In genomic region chr10:105195831-105196230, GRCh38 we compare ENCODE assay signal across 30 cellular contexts.
"Had no signal": no experiment of that assay in that cellular context is flagged by ENCODE, and none has a peak within 500 bp of the region (broad histone marks: within the 10 kb centered on the region; RNA-seq: fewer than 3 reads in every experiment).

No MANE protein-coding gene starts in this region.

- ATAC-seq: activated naive CD4-positive, alpha-beta T cell treated with anti-CD3 and anti-CD28 coated beads, Interleukin-2, amount 50 U/mL, for 72 hours; activated T-helper 17 cell treated with anti-CD3 and anti-CD28 coated beads, Interleukin-2, amount 50 U/mL, for 72 hours; effector memory CD8-positive, alpha-beta T cell; gastroesophageal sphincter; left colon; pancreas; psoas muscle; right cardiac atrium; upper lobe of right lung; WTC11 had no signal

- H3K27ac Mint-ChIP-seq: activated naive CD4-positive, alpha-beta T cell treated with anti-CD3 and anti-CD28 coated beads, Interleukin-2, amount 50 U/mL, for 72 hours; activated T-cell treated with anti-CD3 and anti-CD28 coated beads, Interleukin-2, amount 50 U/mL, for 24 hours; activated T-helper 17 cell treated with anti-CD3 and anti-CD28 coated beads, Interleukin-2, amount 50 U/mL, for 72 hours; effector memory CD8-positive, alpha-beta T cell; nephron; stimulated activated naive CD8-positive, alpha-beta T cell treated with anti-CD3 and anti-CD28 coated beads, Interleukin-15, Interleukin-2, amounts not matched to agents 100 ng/mL and 50 ng/mL, for 24 hours; WTC11 had no signal

- H3K9me3 Mint-ChIP-seq: activated naive CD4-positive, alpha-beta T cell treated with anti-CD3 and anti-CD28 coated beads, Interleukin-2, amount 50 U/mL, for 72 hours; activated T-cell treated with anti-CD3 and anti-CD28 coated beads, Interleukin-2, amount 50 U/mL, for 24 hours; nephron; stimulated activated naive CD8-positive, alpha-beta T cell treated with anti-CD3 and anti-CD28 coated beads, Interleukin-15, Interleukin-2, amounts not matched to agents 100 ng/mL and 50 ng/mL, for 24 hours; WTC11 had no signal

- H3K4me3 Mint-ChIP-seq: activated T-cell treated with anti-CD3 and anti-CD28 coated beads, Interleukin-2, amount 50 U/mL, for 24 hours; activated T-helper 17 cell treated with anti-CD3 and anti-CD28 coated beads, Interleukin-2, amount 50 U/mL, for 72 hours; central memory CD8-positive, alpha-beta T cell; effector memory CD8-positive, alpha-beta T cell; nephron; stimulated activated naive CD8-positive, alpha-beta T cell treated with anti-CD3 and anti-CD28 coated beads, Interleukin-15, Interleukin-2, amounts not matched to agents 100 ng/mL and 50 ng/mL, for 24 hours; WTC11 had no signal

- H3K27me3 ChIP-seq: ascending aorta, brain microvascular endothelial cell, colonic mucosa, dorsolateral prefrontal cortex, esophagus squamous epithelium, gastroesophageal sphincter, neutrophil, thyroid gland, upper lobe of right lung had no signal

- H3K27me3 Mint-ChIP-seq: activated T-cell treated with anti-CD3 and anti-CD28 coated beads, Interleukin-2, amount 50 U/mL, for 24 hours; activated T-helper 17 cell treated with anti-CD3 and anti-CD28 coated beads, Interleukin-2, amount 50 U/mL, for 72 hours; central memory CD8-positive, alpha-beta T cell; effector memory CD8-positive, alpha-beta T cell; stimulated activated naive CD8-positive, alpha-beta T cell treated with anti-CD3 and anti-CD28 coated beads, Interleukin-15, Interleukin-2, amounts not matched to agents 100 ng/mL and 50 ng/mL, for 24 hours had no signal

- H3K4me1 ChIP-seq: ascending aorta, colonic mucosa, esophagus squamous epithelium, gastroesophageal sphincter, pancreas, psoas muscle, thyroid gland, upper lobe of right lung had no signal

- H3K36me3 Mint-ChIP-seq: activated naive CD4-positive, alpha-beta T cell treated with anti-CD3 and anti-CD28 coated beads, Interleukin-2, amount 50 U/mL, for 72 hours; WTC11 had no signal

- H3K27ac ChIP-seq: ascending aorta, brain microvascular endothelial cell, colonic mucosa, dorsolateral prefrontal cortex, esophagus squamous epithelium, gastroesophageal sphincter, neutrophil, pancreas, psoas muscle, skin epidermis, thyroid gland, upper lobe of right lung had no signal

- H3K4me1 Mint-ChIP-seq: activated T-helper 17 cell treated with anti-CD3 and anti-CD28 coated beads, Interleukin-2, amount 50 U/mL, for 72 hours; central memory CD8-positive, alpha-beta T cell; nephron had no signal

- DNase-seq: activated CD8-positive, alpha-beta memory T cell treated with anti-CD3 and anti-CD28 coated beads for 24 hours; activated CD8-positive, alpha-beta memory T cell treated with anti-CD3 and anti-CD28 coated beads, Interleukin-2, amount 50 U/mL, for 4 hours; activated T-cell treated with anti-CD3 and anti-CD28 coated beads, Interleukin-2, amount 50 U/mL, for 24 hours; brain microvascular endothelial cell; colonic mucosa; dorsolateral prefrontal cortex; effector memory CD8-positive, alpha-beta T cell; esophagus squamous epithelium; head of caudate nucleus; islet precursor cell; left colon; mesenchymal stem cell; pancreas; psoas muscle; right cardiac atrium; stimulated activated CD4-positive, alpha-beta T cell treated with anti-CD3 and anti-CD28 coated beads, Interleukin-1b, Interleukin-23, amount 100 ng/mL, for 48 hours; substantia nigra; T1000; thyroid gland; upper lobe of right lung had no signal
